In genomic region chr10:22713853-22714523, GRCh38 we compare ENCODE assay signal across 8 cellular contexts. TPM values are rescaled to one million over a fixed set of nuclear protein-coding genes. Genes with fewer than 3 reads are reported as not detected.
DNase-seq lines count a peak whose midpoint lies in the region; ATAC-seq and TF ChIP-seq lines count a peak whose summit lies in the region.

No MANE protein-coding gene starts in this region.

- H3K27me3 ChIP-seq in PC-3 (ENCODE audit: low read length), result no peaks in the 10 kb centered on the region
- no peaks in the 10 kb centered on the region for H3K27me3 ChIP-seq in skeletal muscle satellite cell (ENCODE audit: control insufficient read depth, insufficient read depth, low read length)

- POLR2A ChIA-PET in PC-3 (lab: Charles Lee; ENCODE audit: unreplicated experiment), result no interaction called here

- DNase-seq in PC-3 (peak; percentile 5), hepatic stellate cell (ENCODE audit: low spot score) (peak; percentile 23), NCI-H2029 (lab: John Stamatoyannopoulos, UW) (no peak), putamen (ENCODE audit: low spot score) (no peak)
- peak in 1 of 2 donors; percentile 58 for DNase-seq in activated naive CD4-positive, alpha-beta T cell treated with anti-CD3 and anti-CD28 coated beads, Interleukin-2, amount 50 U/mL, for 72 hours (ENCODE audit: low spot score in 2 of 2)

- peak overlapping the region; percentile 71 for H3K9ac ChIP-seq in PC-3 (ENCODE audit: low read length)
- peak overlapping the region; percentile 87 for H3K9ac ChIP-seq in skeletal muscle satellite cell (ENCODE audit: low read depth, low read length)

- TF ChIP-seq CTCF in PC-3 (conservative IDR thresholded peaks at IDR 0.05; ENCODE audit: low read depth, low read length), result no peak

- no peak overlapping the region for H3K27ac ChIP-seq in PC-3 (ENCODE audit: low read length)

- H3K27ac Mint-ChIP-seq in activated naive CD4-positive, alpha-beta T cell treated with anti-CD3 and anti-CD28 coated beads, Interleukin-2, amount 50 U/mL, for 72 hours, result peak overlapping the region in 1 of 2 donors; percentile 89

- H3K4me2 ChIP-seq in PC-3 (ENCODE audit: low read length) (peak overlapping the region; percentile 98), skeletal muscle satellite cell (ENCODE audit: low read length) (peak overlapping the region; percentile 86)

- H4K20me1 ChIP-seq in PC-3 (ENCODE audit: low read length), result peaks cover 17% of the 10 kb centered on the region; the same call in 1 of the 2 replicates

- H3K9me3 Mint-ChIP-seq in activated naive CD4-positive, alpha-beta T cell treated with anti-CD3 and anti-CD28 coated beads, Interleukin-2, amount 50 U/mL, for 72 hours, result no peaks in the 10 kb centered on the region

- H3F3A ChIP-seq in PC-3 (ENCODE audit: low read length, unreplicated experiment), result no peaks in the 10 kb centered on the region

- ATAC-seq in GM18867 (IDR thresholded peaks at IDR 0.05; ENCODE audit: unreplicated experiment) (peak; percentile 18), HG02943 (IDR thresholded peaks at IDR 0.05; ENCODE audit: low read depth, unreplicated experiment) (peak; percentile 35), PC-3 (peak; percentile 16)
- ATAC-seq in activated naive CD4-positive, alpha-beta T cell treated with anti-CD3 and anti-CD28 coated beads, Interleukin-2, amount 50 U/mL, for 72 hours, result peak; percentile 28 to 51

- intact Hi-C loops in PC-3 (cut with micrococcal nuclease), result loop anchor here (1.0 to 10.0 kb wide), 6 partner anchors 31 to 277 kb away; no protein-coding TSS in a partner anchor

- H3K4me1 ChIP-seq in PC-3 (ENCODE audit: insufficient read depth, low read length), result peaks cover 13% of the 10 kb centered on the region
- H3K4me1 ChIP-seq in skeletal muscle satellite cell (ENCODE audit: control insufficient read depth, insufficient read depth, low read length), result peaks cover 18% of the 10 kb centered on the region

- no peaks in the 10 kb centered on the region for H3K9me2 ChIP-seq in PC-3 (replicated peaks; ENCODE audit: low read length)

- H3K36me3 ChIP-seq in PC-3 (ENCODE audit: low read depth, low read length) (no peaks in the 10 kb centered on the region), skeletal muscle satellite cell (ENCODE audit: insufficient read depth, low read length) (no peaks in the 10 kb centered on the region)

- H2AFZ ChIP-seq in PC-3 (ENCODE audit: low read length), result peak overlapping the region; percentile 63

- CTCF ChIA-PET in PC-3 (lab: Charles Lee), result no interaction called here

- no TSS peak for BruUV-seq in PC-3 (replicated peaks; lab: Mats Ljungman, UMichigan)

- H3K79me2 ChIP-seq in PC-3 (ENCODE audit: low read length), result peaks cover 52% of the 10 kb centered on the region

- H3K9me3 ChIP-seq in PC-3 (ENCODE audit: low read length), result no peaks in the 10 kb centered on the region
- no peaks in the 10 kb centered on the region for H3K9me3 ChIP-seq in skeletal muscle satellite cell (replicated peaks; ENCODE audit: low read length)

- H3K36me3 Mint-ChIP-seq in activated naive CD4-positive, alpha-beta T cell treated with anti-CD3 and anti-CD28 coated beads, Interleukin-2, amount 50 U/mL, for 72 hours, result peaks cover 9 to 11% of the 10 kb centered on the region in 2 donors

- peak overlapping the region; percentile 92 for H3K4me3 ChIP-seq in PC-3 (ENCODE audit: low read length)
- H3K4me3 ChIP-seq in skeletal muscle satellite cell (ENCODE audit: low read length), result peak overlapping the region; percentile 99

RNA-seq across cellular contexts. Expression of gene PIP4K2A, which starts 0.4 kb away (rescaled TPM):
- total RNA-seq in PC-3 (2014; rRNA removed), result 20.2 and 22.6 TPM in 2 replicates
- 100 to 1,000 TPM in 1 of 2 donors, 10 to 100 TPM in 1; 87.7 to 137 TPM for total RNA-seq in activated naive CD4-positive, alpha-beta T cell treated with anti-CD3 and anti-CD28 coated beads, Interleukin-2, amount 50 U/mL, for 72 hours
- 22.7 and 41.1 TPM in 2 replicates for total RNA-seq in skeletal muscle satellite cell (2012; rRNA removed)

Comparison
In these comparisons a context has a peak if more than half of its experiments do, and no peak if none do; other contexts are left out.
1. DNase-seq: peak in PC-3 (single experiment) and hepatic stellate cell (single experiment); none in NCI-H2029 (single experiment) and putamen (single experiment).
2. Peak in every context shown above with its lines, with median percentiles within 50 percentile points of each other: ATAC-seq.